23 cellular contexts compared by ENCODE assay signal in genomic region chr4:106473515-106473914, GRCh38.
"Had no signal": no experiment of that assay in that cellular context is flagged by ENCODE, and none has a peak within 500 bp of the region (broad histone marks: within the 10 kb centered on the region; RNA-seq: fewer than 3 reads in every experiment).

No MANE protein-coding gene starts in this region.

- H3K36me3 ChIP-seq: heart left ventricle, right lobe of liver, spleen, thoracic aorta, transverse colon had no signal

- H2AFZ ChIP-seq: parathyroid adenoma had no signal

- H3K4me1 Mint-ChIP-seq: nephron progenitor cell; stimulated activated naive B cell treated with anti-CD40 and anti-IgM and Interleukin-4, amounts not matched to agents 10 μg/mL and 1 μg/mL and 100 μg/mL, for 72 hours; stimulated activated naive CD8-positive, alpha-beta T cell treated with anti-CD3 and anti-CD28 coated beads, Interleukin-15, amount 100 ng/mL, for 72 hours had no signal

- H3K27me3 ChIP-seq: heart left ventricle, right lobe of liver, spleen, transverse colon had no signal

- H3K4me3 Mint-ChIP-seq: naive thymus-derived CD4-positive, alpha-beta T cell; nephron progenitor cell; stimulated activated naive B cell treated with anti-CD40 and anti-IgM and Interleukin-4, amounts not matched to agents 10 μg/mL and 1 μg/mL and 100 μg/mL, for 72 hours; stimulated activated naive CD8-positive, alpha-beta T cell treated with anti-CD3 and anti-CD28 coated beads, Interleukin-15, amount 100 ng/mL, for 72 hours had no signal

- FAIRE-seq: endometrium, frontal cortex, islet of Langerhans had no signal

- H3K9me3 ChIP-seq: heart left ventricle, psoas muscle, right lobe of liver, spleen, thoracic aorta, transverse colon had no signal

- H3K79me2 ChIP-seq: parathyroid adenoma had no signal

- DNase-seq: effector memory CD4-positive, alpha-beta T cell; heart left ventricle; hypothalamus; kidney glomerular epithelial cell; naive thymus-derived CD4-positive, alpha-beta T cell; nephron progenitor cell; psoas muscle; retina; right lobe of liver; spleen; stimulated activated CD4-positive, alpha-beta T cell treated with anti-CD3 and anti-CD28 coated beads, Interleukin-15, amount 100 ng/mL, for 24 hours; stimulated activated CD4-positive, alpha-beta T cell treated with anti-CD3 and anti-CD28 coated beads, Interleukin-1b, Interleukin-23, amount 100 ng/mL, for 48 hours; stimulated activated CD4-positive, alpha-beta T cell treated with anti-CD3 and anti-CD28 coated beads, Interleukin-4, amount 100 ng/mL, for 24 hours; stimulated activated naive B cell treated with anti-CD40 and anti-IgM and Interleukin-4, amounts not matched to agents 10 μg/mL and 1 μg/mL and 100 μg/mL, for 72 hours; stimulated activated naive CD8-positive, alpha-beta T cell treated with anti-CD3 and anti-CD28 coated beads, Interleukin-15, amount 100 ng/mL, for 72 hours; substantia nigra; transverse colon had no signal

- H3K9ac ChIP-seq: parathyroid adenoma had no signal

- ATAC-seq: esophagus mucosa; heart left ventricle; naive thymus-derived CD4-positive, alpha-beta T cell; psoas muscle; right lobe of liver; stimulated activated naive CD8-positive, alpha-beta T cell treated with anti-CD3 and anti-CD28 coated beads, Interleukin-15, amount 100 ng/mL, for 72 hours had no signal

- H3K4me1 ChIP-seq: heart left ventricle, parathyroid adenoma, psoas muscle, right lobe of liver, spleen, transverse colon had no signal

- H3K4me3 ChIP-seq: heart left ventricle, psoas muscle, right lobe of liver, spleen, thoracic aorta, transverse colon had no signal

- H3K27ac ChIP-seq: heart left ventricle, parathyroid adenoma, psoas muscle, right lobe of liver, spleen, thoracic aorta, transverse colon had no signal

- H3K27ac Mint-ChIP-seq: naive thymus-derived CD4-positive, alpha-beta T cell; nephron progenitor cell; stimulated activated naive B cell treated with anti-CD40 and anti-IgM and Interleukin-4, amounts not matched to agents 10 μg/mL and 1 μg/mL and 100 μg/mL, for 72 hours; stimulated activated naive CD8-positive, alpha-beta T cell treated with anti-CD3 and anti-CD28 coated beads, Interleukin-15, amount 100 ng/mL, for 72 hours had no signal

- H3K36me3 Mint-ChIP-seq: stimulated activated naive B cell treated with anti-CD40 and anti-IgM and Interleukin-4, amounts not matched to agents 10 μg/mL and 1 μg/mL and 100 μg/mL, for 72 hours had no signal
